ENCODE assay signal across 24 cellular contexts in genomic region chr2:85383850-85384249, GRCh38. TPM values are rescaled to one million over a fixed set of nuclear protein-coding genes. Genes with fewer than 3 reads are reported as not detected.
A peak's percentile ranks its signal among the peaks of the same experiment; 100 is the strongest.
DNase-seq lines count a peak whose midpoint lies in the region; ATAC-seq and TF ChIP-seq lines count a peak whose summit lies in the region.
"Had no signal": no experiment of that assay in that cellular context is flagged by ENCODE, and none has a peak within 500 bp of the region (broad histone marks: within the 10 kb centered on the region; RNA-seq: fewer than 3 reads in every experiment).

No MANE protein-coding gene starts in this region.

- no peaks in the 10 kb centered on the region for H3K27me3 ChIP-seq in HCT116 (ENCODE audit: insufficient read depth, low read length)
- no peaks in the 10 kb centered on the region for H3K27me3 ChIP-seq in mesendoderm (ENCODE audit: insufficient read depth, low read length, poor library complexity)
- H3K27me3 ChIP-seq in subcutaneous abdominal adipose tissue (ENCODE audit: control insufficient read depth in 5 of 5, insufficient read depth in 4 of 5, low read length in 5 of 5) = no peaks in the 10 kb centered on the region
- H3K27me3 ChIP-seq: SJCRH30 had no signal

- no peak overlapping the region for H4K8ac ChIP-seq in mesendoderm (ENCODE audit: low read depth, low read length)

- H3K36me3 Mint-ChIP-seq in activated T-helper 17 cell treated with anti-CD3 and anti-CD28 coated beads, Interleukin-2, amount 50 U/mL, for 72 hours (ENCODE audit: low read depth) = peaks cover 63% of the 10 kb centered on the region

- intact Hi-C loops in HCT116 (cut with micrococcal nuclease) = no loop called here

- H3K56ac ChIP-seq in mesendoderm (ENCODE audit: low read length) = no peak overlapping the region

- H3K4ac ChIP-seq in mesendoderm (ENCODE audit: low read depth, low read length) = no peak overlapping the region

- H3K27me3 Mint-ChIP-seq in activated T-helper 17 cell treated with anti-CD3 and anti-CD28 coated beads, Interleukin-2, amount 50 U/mL, for 72 hours = no peaks in the 10 kb centered on the region

- no peak for TF ChIP-seq POLR2A in HCT116 (IDR thresholded peaks at IDR 0.05; ENCODE audit: borderline replicate concordance, extremely low read depth, insufficient read depth, insufficient read length)

- H3K36me3 ChIP-seq in HCT116 (ENCODE audit: control insufficient read depth in 1 of 2, insufficient read depth in 2 of 2, low read length in 2 of 2) = peaks cover 0 to under 1% of the 10 kb centered on the region in 2 experiments; a peak in 1 of 4 replicates
- no peaks in the 10 kb centered on the region for H3K36me3 ChIP-seq in mesendoderm (ENCODE audit: control insufficient read depth, insufficient read depth, low read length)
- peaks cover 23 to 60% (median 38%) of the 10 kb centered on the region in 5 donors for H3K36me3 ChIP-seq in subcutaneous abdominal adipose tissue (ENCODE audit: control insufficient read depth in 5 of 5, insufficient read depth in 5 of 5, low read length in 5 of 5)

- H3K18ac ChIP-seq in mesendoderm (ENCODE audit: low read length) = no peak overlapping the region

- H3K9ac ChIP-seq in HCT116 (ENCODE audit: low read length) (no peak overlapping the region), mesendoderm (ENCODE audit: low read length) (no peak overlapping the region), subcutaneous abdominal adipose tissue (ENCODE audit: low read length in 5 of 5) (peak overlapping the region in 1 of 5 donors; percentile 16)

- peak overlapping the region; percentile 50 for H3K27ac Mint-ChIP-seq in activated T-helper 17 cell treated with anti-CD3 and anti-CD28 coated beads, Interleukin-2, amount 50 U/mL, for 72 hours

- no peak overlapping the region for H3K4me3 ChIP-seq in HCT116 (replicated peaks in 1 of 2; ENCODE audit: low read depth in 1 of 2, low read length in 2 of 2)
- no peak overlapping the region for H3K4me3 ChIP-seq in mesendoderm (ENCODE audit: low read length)
- no peak overlapping the region for H3K4me3 ChIP-seq in subcutaneous abdominal adipose tissue (ENCODE audit: low read depth in 1 of 5, low read length in 5 of 5)
- H3K4me3 ChIP-seq: SJCRH30 had no signal

- H3K4me1 ChIP-seq in HCT116 (ENCODE audit: control insufficient read depth in 1 of 2, insufficient read depth in 2 of 2, low read length in 2 of 2) (no peaks in the 10 kb centered on the region), mesendoderm (ENCODE audit: control insufficient read depth, low read depth, low read length) (peaks cover 9% of the 10 kb centered on the region), subcutaneous abdominal adipose tissue (ENCODE audit: control insufficient read depth in 5 of 5, insufficient read depth in 5 of 5, low read length in 5 of 5) (peaks cover 0 to 60% (median 26%) of the 10 kb centered on the region in 5 donors)
- H3K4me1 ChIP-seq: SJCRH30 had no signal

- no peak overlapping the region for H3K23ac ChIP-seq in mesendoderm (ENCODE audit: low read length)

- TF ChIP-seq CTCF in HCT116 (IDR thresholded peaks at IDR 0.05 in 2 of 3, conservative IDR thresholded peaks at IDR 0.05 in 1 of 3; ENCODE audit: borderline replicate concordance in 1 of 3, insufficient read depth in 1 of 3, low read depth in 2 of 3, low read length in 2 of 3) = no peak

- H3K9me2 ChIP-seq in HCT116 (ENCODE audit: insufficient read depth) = no peaks in the 10 kb centered on the region

- no peak for DNase-seq in HCT116 (ENCODE audit: low read depth, low spot score)
- DNase-seq in mesendoderm = peak; percentile 52
- DNase-seq in NCI-H345 treated with DMSO at 0.1 percent for 48 hours (lab: John Stamatoyannopoulos, UW; ENCODE audit: unreplicated experiment) = no peak
- no peak for DNase-seq in NAMALWA (ENCODE audit: low spot score)
- DNase-seq: ACHN, AML-193, COR-L47, DMS 273 treated with DMSO at 0.1 percent for 48 hours, DND-41, H7, KG1, MV-4-11, NCI-H1417, NCI-H187, NCI-H2227 treated with DMSO at 0.1 percent for 48 hours, NCI-H524, NCI-H82, SJCRH30 had no signal

- RAD21 ChIA-PET in HCT116 (lab: Charles Lee; ENCODE audit: low non-redundant PET in 1 of 2, low total read pairs in 2 of 2, uncharacterized antibody in 2 of 2, unreplicated experiment in 2 of 2) = no interaction called here

- H3K79me2 ChIP-seq in HCT116 (ENCODE audit: insufficient read depth, low read length) = no peaks in the 10 kb centered on the region
- H3K79me2 ChIP-seq in mesendoderm (ENCODE audit: control insufficient read depth, insufficient read depth, low read length) = no peaks in the 10 kb centered on the region

- H3K9me3 Mint-ChIP-seq in activated T-helper 17 cell treated with anti-CD3 and anti-CD28 coated beads, Interleukin-2, amount 50 U/mL, for 72 hours = no peaks in the 10 kb centered on the region

- no peak overlapping the region for H3K27ac ChIP-seq in HCT116 (ENCODE audit: low read depth, low read length)
- H3K27ac ChIP-seq in mesendoderm (ENCODE audit: low read depth, low read length) = no peak overlapping the region
- peak overlapping the region; percentile 87 for H3K27ac ChIP-seq in subcutaneous abdominal adipose tissue (ENCODE audit: low read depth, low read length)
- H3K27ac ChIP-seq: SJCRH30 had no signal

- H3K9me3 ChIP-seq in HCT116 (ENCODE audit: control insufficient read depth in 1 of 2, insufficient read depth in 1 of 2, low read depth in 1 of 2, low read length in 2 of 2) (no peaks in the 10 kb centered on the region), subcutaneous abdominal adipose tissue (ENCODE audit: control insufficient read depth in 5 of 5, low read length in 5 of 5) (no peaks in the 10 kb centered on the region)
- H3K9me3 ChIP-seq: SJCRH30 had no signal

- no peak for TF ChIP-seq RAD21 in HCT116 (IDR thresholded peaks at IDR 0.05; ENCODE audit: low read depth)

- no peak for ATAC-seq in HCT116
- peak; percentile 50 for ATAC-seq in activated T-helper 17 cell treated with anti-CD3 and anti-CD28 coated beads, Interleukin-2, amount 50 U/mL, for 72 hours (replicated peaks)
- no peak for ATAC-seq in GM21515 (IDR thresholded peaks at IDR 0.05; ENCODE audit: unreplicated experiment)
- ATAC-seq: HepG2 had no signal

- CTCF ChIA-PET in HCT116 (lab: Charles Lee) = no interaction called here

- H2AK5ac ChIP-seq in mesendoderm (ENCODE audit: low read length) = no peak overlapping the region

- no peak overlapping the region for H2BK120ac ChIP-seq in mesendoderm (ENCODE audit: low read depth, low read length)

- H2AFZ ChIP-seq in HCT116 (ENCODE audit: low read depth, low read length, poor library complexity, severe bottlenecking) = no peak overlapping the region

- no peaks in the 10 kb centered on the region for H4K20me1 ChIP-seq in HCT116 (ENCODE audit: insufficient read depth)

- POLR2A ChIA-PET in HCT116 (lab: Charles Lee) = no interaction called here

- H3K4me2 ChIP-seq in HCT116 (ENCODE audit: low read length) = no peak overlapping the region
- no peak overlapping the region for H3K4me2 ChIP-seq in mesendoderm (ENCODE audit: low read length)

- H3K79me1 ChIP-seq in mesendoderm (ENCODE audit: low read length) = no peaks in the 10 kb centered on the region

- H3K4me3 Mint-ChIP-seq in activated T-helper 17 cell treated with anti-CD3 and anti-CD28 coated beads, Interleukin-2, amount 50 U/mL, for 72 hours = no peak overlapping the region
- H3K4me3 Mint-ChIP-seq: CD14-positive monocyte had no signal

- no peak overlapping the region for H4K5ac ChIP-seq in mesendoderm (ENCODE audit: low read length)

- TSS peak; percentile 25 for BruUV-seq in HCT116 (replicated peaks; lab: Mats Ljungman, UMichigan)

- no CpG with 5 or more reads among the region's 4 CpGs for whole genome bisulfite sequencing in mesendoderm (ENCODE audit: extremely low coverage, insufficient coverage, low lambda C conversion rate)

- no peak overlapping the region for H2BK15ac ChIP-seq in mesendoderm (replicated peaks; ENCODE audit: low read depth)

- no peak overlapping the region for H2BK5ac ChIP-seq in mesendoderm (ENCODE audit: low read length)

- no peaks in the 10 kb centered on the region for H3K4me1 Mint-ChIP-seq in activated T-helper 17 cell treated with anti-CD3 and anti-CD28 coated beads, Interleukin-2, amount 50 U/mL, for 72 hours
- H3K4me1 Mint-ChIP-seq: CD14-positive monocyte had no signal

TF ChIP-seq in HCT116, 20 proteins besides CTCF, POLR2A, EP300 and RAD21 (continues in another document):
- TF ChIP-seq EZH2phosphoT487 (IDR thresholded peaks at IDR 0.05; ENCODE audit: borderline replicate concordance) (no peak), ELF1 (IDR thresholded peaks at IDR 0.05; ENCODE audit: borderline replicate concordance, low read depth) (no peak), EGR1 (IDR thresholded peaks at IDR 0.05; ENCODE audit: low read depth) (no peak), CBX3 (IDR thresholded peaks at IDR 0.05; ENCODE audit: low read depth) (no peak), CEBPB (IDR thresholded peaks at IDR 0.05; ENCODE audit: low read depth) (no peak), MAX (IDR thresholded peaks at IDR 0.05) (no peak), SP1 (IDR thresholded peaks at IDR 0.05; ENCODE audit: low read depth) (no peak)

RNA-seq across cellular contexts. Expression of gene CAPG, which starts 26.3 kb away (rescaled TPM):
- 223 TPM for total RNA-seq in HCT116 (2021; ENCODE audit: unreplicated experiment)
- polyA plus RNA-seq in HCT116 (2012) = 360 and 395 TPM in 2 replicates
- total RNA-seq in activated T-helper 17 cell treated with anti-CD3 and anti-CD28 coated beads, Interleukin-2, amount 50 U/mL, for 72 hours = 10 to 100 TPM; 27.8 to 46.2 TPM
- polyA plus RNA-seq in mesendoderm (2013, experiment 1 of 2) = 110 TPM
- 113 TPM for polyA plus RNA-seq in mesendoderm (2013, experiment 2 of 2)

RNA-seq across cellular contexts. Expression of gene ELMOD3, which starts 29.3 kb away (rescaled TPM):
- 9.2 TPM for total RNA-seq in HCT116 (2021; ENCODE audit: unreplicated experiment)
- polyA plus RNA-seq in HCT116 (2012) = 9.2 and 9.7 TPM in 2 replicates
- total RNA-seq in activated T-helper 17 cell treated with anti-CD3 and anti-CD28 coated beads, Interleukin-2, amount 50 U/mL, for 72 hours = 10 to 100 TPM; 13.4 to 17.5 TPM
- 5.0 TPM for polyA plus RNA-seq in mesendoderm (2013, experiment 1 of 2)
- 4.7 TPM for polyA plus RNA-seq in mesendoderm (2013, experiment 2 of 2)

RNA-seq across cellular contexts. Expression of gene RETSAT, which starts 29.5 kb away (rescaled TPM):
- 59.7 TPM for total RNA-seq in HCT116 (2021; ENCODE audit: unreplicated experiment)
- polyA plus RNA-seq in HCT116 (2012) = 58.9 and 62.2 TPM in 2 replicates
- total RNA-seq in activated T-helper 17 cell treated with anti-CD3 and anti-CD28 coated beads, Interleukin-2, amount 50 U/mL, for 72 hours = 10 to 100 TPM; 28.4 to 34.5 TPM
- polyA plus RNA-seq in mesendoderm (2013, experiment 1 of 2) = 6.9 TPM
- polyA plus RNA-seq in mesendoderm (2013, experiment 2 of 2) = 7.5 TPM

RNA-seq across cellular contexts. Expression of gene SH2D6, which starts 34.7 kb away (rescaled TPM):
- total RNA-seq in HCT116 (2021; ENCODE audit: unreplicated experiment) = 2.7 TPM
- 0.51 and 1.1 TPM in 2 replicates for polyA plus RNA-seq in HCT116 (2012)
- total RNA-seq in activated T-helper 17 cell treated with anti-CD3 and anti-CD28 coated beads, Interleukin-2, amount 50 U/mL, for 72 hours = 1 to 10 TPM in 1 of 2 donors, under 1 TPM in 1; 0.66 to 1.3 TPM
- 0.17 TPM for polyA plus RNA-seq in mesendoderm (2013, experiment 1 of 2)
- 0.11 TPM for polyA plus RNA-seq in mesendoderm (2013, experiment 2 of 2)
- total RNA-seq: G401, H7 had no signal
- polyA plus RNA-seq: CD14-positive monocyte had no signal

RNA-seq across cellular contexts. Expression of gene TGOLN2, which starts 56.1 kb away (rescaled TPM):
- 43.2 TPM for total RNA-seq in HCT116 (2021; ENCODE audit: unreplicated experiment)
- polyA plus RNA-seq in HCT116 (2012) = 19.8 and 24.8 TPM in 2 replicates
- 100 to 1,000 TPM; 109 to 139 TPM for total RNA-seq in activated T-helper 17 cell treated with anti-CD3 and anti-CD28 coated beads, Interleukin-2, amount 50 U/mL, for 72 hours
- 40.7 TPM for polyA plus RNA-seq in mesendoderm (2013, experiment 1 of 2)
- polyA plus RNA-seq in mesendoderm (2013, experiment 2 of 2) = 39.8 TPM
